ENCODE assay signal across 8 cellular contexts in the genomic region with DNA sequence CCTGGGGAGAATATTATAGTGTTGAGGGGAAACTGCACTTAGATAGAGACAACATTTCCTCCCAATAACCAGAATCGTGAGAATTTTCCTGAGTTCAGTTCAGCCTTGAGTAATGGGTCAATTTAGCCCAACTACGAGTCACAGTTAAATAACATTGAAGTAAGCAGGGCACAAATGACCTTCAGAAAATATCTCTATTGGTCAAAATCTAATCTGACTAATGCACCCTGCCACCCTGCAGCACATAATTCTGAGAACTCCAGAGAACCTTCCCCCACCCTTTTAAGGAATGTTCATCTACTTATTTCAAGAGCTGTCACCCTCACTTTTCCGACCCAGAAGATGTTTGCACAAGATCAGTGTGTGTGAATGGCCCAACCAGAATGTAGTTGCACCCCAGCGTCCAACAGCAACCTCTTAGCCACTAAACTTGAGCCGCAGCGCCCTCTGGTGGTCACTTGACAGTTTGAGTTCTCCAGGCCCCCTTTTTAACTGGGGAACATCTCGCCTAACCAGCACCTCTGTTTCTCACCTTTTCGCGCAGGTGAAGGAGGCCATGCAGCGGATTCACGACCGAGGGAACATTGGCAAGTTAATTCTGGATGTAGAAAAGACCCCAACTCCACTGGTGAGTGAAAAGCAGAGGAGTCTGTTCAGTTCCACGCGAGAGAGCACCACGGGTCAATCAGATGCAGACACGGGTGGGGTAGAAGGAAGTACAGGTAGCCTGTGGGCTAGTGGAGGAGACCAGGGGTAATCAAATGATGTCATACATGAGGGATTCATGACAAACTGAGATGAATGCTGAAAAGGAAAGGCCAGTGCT. TPM values are rescaled to one million over a fixed set of nuclear protein-coding genes. Genes with fewer than 3 reads are reported as not detected.
DNase-seq lines count a peak whose midpoint lies in the region; TF ChIP-seq lines count a peak whose summit lies in the region.

No MANE protein-coding gene starts in this region.

- no peaks in the 10 kb centered on the region for H3K9me3 Mint-ChIP-seq in activated T-helper 2 cell treated with anti-CD3 and anti-CD28 coated beads, Interferon-gamma antibody, Interleukin-2, Interleukin-4, amounts not matched to agents 10 μg/mL and 5 μg/mL and 100 μg/mL, durations not matched to agents 14 hours and 24 hours and 36 hours
- no peaks in the 10 kb centered on the region for H3K9me3 Mint-ChIP-seq in osteocyte (ENCODE audit: unreplicated experiment)

- peaks cover 7% of the 10 kb centered on the region; the same call in 1 of the 2 replicates for H3K36me3 ChIP-seq in HUES48 (ENCODE audit: control insufficient read depth, insufficient read depth, low read length)
- H3K36me3 ChIP-seq in thyroid gland = no peaks in the 10 kb centered on the region

- no peak for TF ChIP-seq POLR2A in thyroid gland (IDR thresholded peaks at IDR 0.05)

- H3K9me3 ChIP-seq in HUES48 (ENCODE audit: control insufficient read depth, insufficient read depth, low read length) (no peaks in the 10 kb centered on the region), thyroid gland (no peaks in the 10 kb centered on the region)

- H3K4me3 ChIP-seq in HUES48 (ENCODE audit: low read depth, low read length) (no peak overlapping the region), thyroid gland (replicated peaks in 1 of 3) (no peak overlapping the region)

- no peaks in the 10 kb centered on the region for H3K4me1 Mint-ChIP-seq in activated T-helper 2 cell treated with anti-CD3 and anti-CD28 coated beads, Interferon-gamma antibody, Interleukin-2, Interleukin-4, amounts not matched to agents 10 μg/mL and 5 μg/mL and 100 μg/mL, durations not matched to agents 14 hours and 24 hours and 36 hours (ENCODE audit: low read depth)
- no peaks in the 10 kb centered on the region for H3K4me1 Mint-ChIP-seq in osteocyte (ENCODE audit: unreplicated experiment)

- H3K4me3 Mint-ChIP-seq in activated T-helper 2 cell treated with anti-CD3 and anti-CD28 coated beads, Interferon-gamma antibody, Interleukin-2, Interleukin-4, amounts not matched to agents 10 μg/mL and 5 μg/mL and 100 μg/mL, durations not matched to agents 14 hours and 24 hours and 36 hours (ENCODE audit: low read depth) = no peak overlapping the region
- H3K4me3 Mint-ChIP-seq in osteocyte (ENCODE audit: unreplicated experiment) = no peak overlapping the region

- H3K27me3 ChIP-seq in HUES48 (ENCODE audit: control insufficient read depth, insufficient read depth, low read length) (no peaks in the 10 kb centered on the region), thyroid gland (no peaks in the 10 kb centered on the region)

- H3K9ac ChIP-seq in HUES48 (ENCODE audit: low read depth, low read length) = no peak overlapping the region

- peaks cover 2% of the 10 kb centered on the region for H3K27me3 Mint-ChIP-seq in activated T-helper 2 cell treated with anti-CD3 and anti-CD28 coated beads, Interferon-gamma antibody, Interleukin-2, Interleukin-4, amounts not matched to agents 10 μg/mL and 5 μg/mL and 100 μg/mL, durations not matched to agents 14 hours and 24 hours and 36 hours (ENCODE audit: low read depth)
- no peaks in the 10 kb centered on the region for H3K27me3 Mint-ChIP-seq in osteocyte (ENCODE audit: unreplicated experiment)

- H3K27ac Mint-ChIP-seq in activated T-helper 2 cell treated with anti-CD3 and anti-CD28 coated beads, Interferon-gamma antibody, Interleukin-2, Interleukin-4, amounts not matched to agents 10 μg/mL and 5 μg/mL and 100 μg/mL, durations not matched to agents 14 hours and 24 hours and 36 hours = no peak overlapping the region
- no peak overlapping the region for H3K27ac Mint-ChIP-seq in osteocyte (ENCODE audit: unreplicated experiment)

- intact Hi-C loops in activated T-helper 2 cell treated with anti-CD3 and anti-CD28 coated beads, Interferon-gamma antibody, Interleukin-2, Interleukin-4, amounts not matched to agents 10 μg/mL and 5 μg/mL and 100 μg/mL, durations not matched to agents 14 hours and 24 hours and 36 hours (cut with micrococcal nuclease) = loop anchor here (1.0 to 10.0 kb wide), 2 partner anchors 187 to 296 kb away; partner anchors contain the start of gene VAT1L
- intact Hi-C loops in thyroid gland (cut with DNase I) = loop anchor here (5.0 to 10.0 kb wide), 2 partner anchors 187 to 294 kb away; partner anchors contain the start of gene VAT1L

- DNase-seq in GM19240 (ENCODE audit: insufficient read length, low spot score) = peak; percentile 48
- DNase-seq in RKO (ENCODE audit: low spot score) = peak; percentile 56
- peak; percentile 54 for DNase-seq in activated T-helper 2 cell treated with anti-CD3 and anti-CD28 coated beads, Interferon-gamma antibody, Interleukin-2, Interleukin-4, amounts not matched to agents 10 μg/mL and 5 μg/mL and 100 μg/mL, durations not matched to agents 14 hours and 24 hours and 36 hours (ENCODE audit: low spot score)
- DNase-seq in germinal center (ENCODE audit: low spot score) = peak; percentile 53
- DNase-seq in osteocyte (ENCODE audit: extremely low spot score, unreplicated experiment) = no peak
- DNase-seq in thyroid gland = peak; percentile 86 to 92

- 35 to 36% methylated on average over 16 of the region's 16 CpGs for WGBS in thyroid gland, 2 donors

- H3K27ac ChIP-seq in C4-2B (no peak overlapping the region), HUES48 (ENCODE audit: low read depth, low read length) (peak overlapping the region; percentile 57), thyroid gland (peak overlapping the region in 1 of 3 donors; percentile 34)

- H3K4me1 ChIP-seq in HUES48 (ENCODE audit: control insufficient read depth, insufficient read depth, low read length) (peaks cover 27% of the 10 kb centered on the region), thyroid gland (peaks cover 0 to 6% of the 10 kb centered on the region in 2 donors)

- TF ChIP-seq CTCF in C4-2B (conservative IDR thresholded peaks at IDR 0.05) = peak; percentile 84
- TF ChIP-seq CTCF in osteocyte (IDR thresholded peaks at IDR 0.05) = peak; percentile 64
- peak; percentile 73 to 88 (median 80) for TF ChIP-seq CTCF in thyroid gland (IDR thresholded peaks at IDR 0.05)

- no peaks in the 10 kb centered on the region for H3K36me3 Mint-ChIP-seq in activated T-helper 2 cell treated with anti-CD3 and anti-CD28 coated beads, Interferon-gamma antibody, Interleukin-2, Interleukin-4, amounts not matched to agents 10 μg/mL and 5 μg/mL and 100 μg/mL, durations not matched to agents 14 hours and 24 hours and 36 hours (ENCODE audit: low read depth)
- no peaks in the 10 kb centered on the region for H3K36me3 Mint-ChIP-seq in osteocyte (ENCODE audit: unreplicated experiment)

RNA-seq across cellular contexts. Expression of gene CLEC3A, which starts 50.8 kb away (rescaled TPM):
- total RNA-seq in activated T-helper 2 cell treated with anti-CD3 and anti-CD28 coated beads, Interferon-gamma antibody, Interleukin-2, Interleukin-4, amounts not matched to agents 10 μg/mL and 5 μg/mL and 100 μg/mL, durations not matched to agents 14 hours and 24 hours and 36 hours = not detected in 2 replicates
- not detected in 2 replicates for total RNA-seq in osteocyte
- total RNA-seq in thyroid gland = not detected
